ENCODE assay signal across 31 cellular contexts in genomic region chr13:86135856-86136255, GRCh38.
"Had no signal": no experiment of that assay in that cellular context is flagged by ENCODE, and none has a peak within 500 bp of the region (broad histone marks: within the 10 kb centered on the region; RNA-seq: fewer than 3 reads in every experiment).

No MANE protein-coding gene starts in this region.

- H3K9me3 Mint-ChIP-seq: nephron; stimulated activated naive B cell treated with anti-CD40 and anti-IgM and Interleukin-4, amounts not matched to agents 10 μg/mL and 1 μg/mL and 100 μg/mL, for 72 hours had no signal

- H3K27me3 ChIP-seq: left lung, pancreas, stomach, testis, thyroid gland, transverse colon, upper lobe of left lung, vagina had no signal

- H3K36me3 Mint-ChIP-seq: immature natural killer cell; naive thymus-derived CD8-positive, alpha-beta T cell; stimulated activated naive B cell treated with anti-CD40 and anti-IgM and Interleukin-4, amounts not matched to agents 10 μg/mL and 1 μg/mL and 100 μg/mL, for 72 hours had no signal

- H3K27ac ChIP-seq: left lung, lower lobe of right lung, pancreas, prostate gland, skin epidermis, stomach, testis, thyroid gland, transverse colon, upper lobe of left lung, vagina had no signal

- H3K4me3 Mint-ChIP-seq: immature natural killer cell; naive thymus-derived CD8-positive, alpha-beta T cell; nephron; neural crest cell; stimulated activated naive B cell treated with anti-CD40 and anti-IgM and Interleukin-4, amounts not matched to agents 10 μg/mL and 1 μg/mL and 100 μg/mL, for 72 hours had no signal

- H3K4me1 ChIP-seq: left lung, lower lobe of right lung, pancreas, prostate gland, stomach, testis, thyroid gland, transverse colon, upper lobe of left lung, vagina had no signal

- H3K27ac Mint-ChIP-seq: immature natural killer cell; naive thymus-derived CD8-positive, alpha-beta T cell; nephron; stimulated activated naive B cell treated with anti-CD40 and anti-IgM and Interleukin-4, amounts not matched to agents 10 μg/mL and 1 μg/mL and 100 μg/mL, for 72 hours had no signal

- H3K4me3 ChIP-seq: left lung, lower lobe of right lung, pancreas, prostate gland, skin epidermis, stomach, testis, thyroid gland, transverse colon, upper lobe of left lung, vagina had no signal

- FAIRE-seq: islet of Langerhans, pancreas had no signal

- DNase-seq: hypothalamus; immature natural killer cell; kidney; left colon; left lung; lower lobe of right lung; mammary epithelial cell; mesenchymal stem cell; naive thymus-derived CD8-positive, alpha-beta T cell; pancreas; posterior cingulate gyrus; retina; right cardiac atrium; stimulated activated CD4-positive, alpha-beta T cell treated with anti-CD3 and anti-CD28 coated beads, Interleukin-12 subunit alpha, Interleukin-12 subunit beta, amount 100 ng/mL, for 4 hours; stimulated activated CD4-positive, alpha-beta T cell treated with anti-CD3 and anti-CD28 coated beads, Interleukin-15, amount 100 ng/mL, for 24 hours; stimulated activated CD4-positive, alpha-beta T cell treated with anti-CD3 and anti-CD28 coated beads, Interleukin-2, amount 100 ng/mL, for 24 hours; stimulated activated CD4-positive, alpha-beta T cell treated with anti-CD3 and anti-CD28 coated beads, Interleukin-4, amount 100 ng/mL, for 1 hour; stimulated activated naive B cell treated with anti-CD40 and anti-IgM and Interleukin-4, amounts not matched to agents 10 μg/mL and 1 μg/mL and 100 μg/mL, for 72 hours; stimulated activated naive CD8-positive, alpha-beta T cell treated with anti-CD3 and anti-CD28 coated beads, Interleukin-15, Interleukin-2, amounts not matched to agents 100 U/mL and 50 U/mL, for 24 hours; stomach; testis; thyroid gland; transverse colon; upper lobe of left lung had no signal

- ATAC-seq: left colon; left lung; lower lobe of right lung; naive thymus-derived CD8-positive, alpha-beta T cell; pancreas; right cardiac atrium; sciatic nerve; stimulated activated naive B cell treated with anti-CD40 and anti-IgM and Interleukin-4, amounts not matched to agents 10 μg/mL and 1 μg/mL and 100 μg/mL, for 72 hours; stimulated activated naive CD8-positive, alpha-beta T cell treated with anti-CD3 and anti-CD28 coated beads, Interleukin-15, Interleukin-2, amounts not matched to agents 100 U/mL and 50 U/mL, for 24 hours had no signal

- H3K36me3 ChIP-seq: left lung, lower lobe of right lung, pancreas, prostate gland, stomach, thyroid gland, transverse colon, upper lobe of left lung, vagina had no signal

- H3K4me1 Mint-ChIP-seq: immature natural killer cell; naive thymus-derived CD8-positive, alpha-beta T cell; nephron; neural crest cell; stimulated activated naive B cell treated with anti-CD40 and anti-IgM and Interleukin-4, amounts not matched to agents 10 μg/mL and 1 μg/mL and 100 μg/mL, for 72 hours had no signal

- H3K27me3 Mint-ChIP-seq: naive thymus-derived CD8-positive, alpha-beta T cell; stimulated activated naive B cell treated with anti-CD40 and anti-IgM and Interleukin-4, amounts not matched to agents 10 μg/mL and 1 μg/mL and 100 μg/mL, for 72 hours had no signal

- H3K9me3 ChIP-seq: lower lobe of right lung, pancreas, prostate gland, testis, thyroid gland, upper lobe of left lung, vagina had no signal
